In the genomic region with DNA sequence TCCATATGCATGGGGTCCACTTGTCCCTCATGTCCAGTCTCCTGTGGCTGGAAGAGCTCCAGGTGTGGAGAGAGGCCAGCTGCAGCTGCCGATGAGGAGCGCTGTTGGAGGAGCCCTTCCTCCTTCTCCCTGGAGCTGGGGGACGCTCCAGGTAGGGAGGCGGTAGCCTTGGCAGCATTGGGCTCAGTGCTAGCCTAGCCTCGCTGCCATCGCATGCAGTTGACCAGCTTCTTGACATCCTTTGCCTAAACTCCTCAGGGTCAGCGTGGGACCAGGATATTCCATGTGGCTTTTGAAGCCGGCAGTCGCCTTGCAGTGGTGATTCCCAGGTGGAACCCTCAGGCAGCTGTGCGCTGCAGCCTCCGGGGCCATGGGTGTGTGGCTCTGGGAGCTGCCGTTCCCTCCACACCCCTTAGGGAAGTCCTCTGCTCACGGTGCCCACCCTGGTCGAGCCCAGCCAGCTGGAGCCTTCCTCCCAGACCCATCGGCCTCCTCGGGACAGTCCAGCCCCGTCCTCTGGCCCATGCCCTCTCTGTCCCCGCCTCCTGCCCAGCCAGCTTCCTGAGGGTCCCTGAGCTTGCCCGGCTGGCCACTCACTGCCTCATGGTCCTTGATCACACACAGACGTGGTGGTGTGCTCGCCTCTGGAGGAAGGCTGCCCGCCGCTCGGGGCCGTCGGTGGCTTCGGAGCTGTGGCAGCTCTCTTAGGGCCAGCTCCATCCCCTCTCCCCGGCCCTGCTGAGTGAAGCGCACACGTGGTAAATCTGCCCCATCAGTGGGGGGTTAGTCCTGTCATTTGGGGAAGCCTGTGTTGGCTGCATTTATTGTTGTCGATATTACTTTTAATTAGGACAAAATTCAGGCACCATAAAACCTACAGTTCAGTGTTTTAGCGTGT, we compare ENCODE assay signal across 18 cellular contexts. TPM values are rescaled to one million over a fixed set of nuclear protein-coding genes. Genes with fewer than 3 reads are reported as not detected.
DNase-seq lines count a peak whose midpoint lies in the region; ATAC-seq and TF ChIP-seq lines count a peak whose summit lies in the region.
"Had no signal": no experiment of that assay in that cellular context is flagged by ENCODE, and none has a peak within 500 bp of the region (broad histone marks: within the 10 kb centered on the region; RNA-seq: fewer than 3 reads in every experiment).

No MANE protein-coding gene starts in this region.

- H3K36me3 Mint-ChIP-seq in GM23338 (ENCODE audit: low read depth) (no peaks in the 10 kb centered on the region; the same call in 1 of the 3 replicates), activated B cell treated with CpG ODN at 0.5 μM for 24 hours (ENCODE audit: low read depth) (no peaks in the 10 kb centered on the region)

- H3K9me3 Mint-ChIP-seq in GM23338: no peaks in the 10 kb centered on the region
- H3K9me3 Mint-ChIP-seq in activated B cell treated with CpG ODN at 0.5 μM for 24 hours: no peaks in the 10 kb centered on the region

- H3K56ac ChIP-seq in mesendoderm (ENCODE audit: low read length): no peak overlapping the region

- peaks cover 30% of the 10 kb centered on the region for H3K79me2 ChIP-seq in GM23338 (replicated peaks; ENCODE audit: insufficient read depth)
- peaks cover 4% of the 10 kb centered on the region for H3K79me2 ChIP-seq in mesendoderm (ENCODE audit: control insufficient read depth, insufficient read depth, low read length)

- peak overlapping the region; percentile 66 for H3K23ac ChIP-seq in mesendoderm (ENCODE audit: low read length)

- H2BK5ac ChIP-seq in mesendoderm (ENCODE audit: low read length): no peak overlapping the region

- H3F3A ChIP-seq in GM23338 (replicated peaks; ENCODE audit: low read depth): no peaks in the 10 kb centered on the region

- H2BK15ac ChIP-seq in mesendoderm (replicated peaks; ENCODE audit: low read depth): no peak overlapping the region

- POLR2A ChIA-PET in activated B cell treated with CpG ODN at 0.5 μM for 24 hours (lab: Charles Lee): interaction anchor here (0.7 to 4.0 kb wide), 2 partner anchors 9 to 13 kb away, joined by 3 to 34 read pairs; no protein-coding TSS in a partner anchor

- no peak overlapping the region for H3K27ac ChIP-seq in GM23338 (ENCODE audit: low read depth)
- H3K27ac ChIP-seq in mesendoderm (ENCODE audit: low read depth, low read length): no peak overlapping the region
- no peak overlapping the region for H3K27ac ChIP-seq in aorta (ENCODE audit: low read depth in 1 of 2, low read length in 2 of 2)
- H3K27ac ChIP-seq: GM23248, KMS-11 had no signal

- peaks cover 3% of the 10 kb centered on the region for H3K27me3 Mint-ChIP-seq in GM23338 (ENCODE audit: insufficient read depth, low read depth, poor library complexity)
- H3K27me3 Mint-ChIP-seq in activated B cell treated with CpG ODN at 0.5 μM for 24 hours: no peaks in the 10 kb centered on the region

- peaks cover 17% of the 10 kb centered on the region for H3K79me1 ChIP-seq in mesendoderm (ENCODE audit: low read length)

- H3K4me1 ChIP-seq in GM23338 (ENCODE audit: insufficient read depth) (no peaks in the 10 kb centered on the region), mesendoderm (ENCODE audit: control insufficient read depth, low read depth, low read length) (no peaks in the 10 kb centered on the region), aorta (ENCODE audit: control insufficient read depth in 1 of 2, insufficient read depth in 2 of 2, low read length in 2 of 2) (no peaks in the 10 kb centered on the region)
- H3K4me1 ChIP-seq: BE2C had no signal

- no peaks in the 10 kb centered on the region for H3K9me2 ChIP-seq in GM23338 (ENCODE audit: insufficient read depth)

- H4K8ac ChIP-seq in mesendoderm (ENCODE audit: low read depth, low read length): no peak overlapping the region

- no peak overlapping the region for H3K18ac ChIP-seq in mesendoderm (ENCODE audit: low read length)

- no peaks in the 10 kb centered on the region for H3K9me3 ChIP-seq in aorta (ENCODE audit: control insufficient read depth, low read length)
- H3K9me3 ChIP-seq: BE2C, MG63 had no signal

- peaks cover 13% of the 10 kb centered on the region; the same call in 1 of the 2 replicates for H4K20me1 ChIP-seq in GM23338 (replicated peaks; ENCODE audit: insufficient read depth)

- H3K4me3 Mint-ChIP-seq in GM23338: no peak overlapping the region
- H3K4me3 Mint-ChIP-seq in activated B cell treated with CpG ODN at 0.5 μM for 24 hours: no peak overlapping the region

- no peak overlapping the region for H2AFZ ChIP-seq in GM23338
- H2AFZ ChIP-seq: GM23248 had no signal

- no peak for DNase-seq in GM23338 (ENCODE audit: low spot score)
- no peak for DNase-seq in activated B cell treated with CpG ODN at 0.5 μM for 24 hours
- DNase-seq in mesendoderm: no peak
- DNase-seq in aorta: peak; percentile 32 to 71
- DNase-seq in NCI-H510A treated with DMSO at 0.1 percent for 48 hours (lab: John Stamatoyannopoulos, UW): no peak
- DNase-seq in NCI-H69 (lab: John Stamatoyannopoulos, UW): no peak
- DNase-seq: BE2C, EL, GM23248, MG63, NCI-H1092 treated with DMSO at 0.1 percent for 48 hours, NCI-H1694, NCI-H446, NCI-H774, SHP77 had no signal

- H3K27me3 ChIP-seq in GM23338 (ENCODE audit: insufficient read depth) (no peaks in the 10 kb centered on the region), mesendoderm (ENCODE audit: insufficient read depth, low read length, poor library complexity) (no peaks in the 10 kb centered on the region), aorta (ENCODE audit: control insufficient read depth in 1 of 2, insufficient read depth in 2 of 2, low read length in 1 of 2) (no peaks in the 10 kb centered on the region)
- H3K27me3 ChIP-seq: BE2C, MG63 had no signal

- WGBS in mesendoderm (ENCODE audit: extremely low coverage, insufficient coverage, low lambda C conversion rate): no CpG with 5 or more reads among the region's 32 CpGs
- WGBS in aorta, 2 donors: 87 to 92% methylated on average over 32 of the region's 32 CpGs

- H2BK120ac ChIP-seq in mesendoderm (ENCODE audit: low read depth, low read length): no peak overlapping the region

- CTCF ChIA-PET in activated B cell treated with CpG ODN at 0.5 μM for 24 hours (lab: Charles Lee): interaction anchor here (2.4 kb wide), 1 partner anchor 13 kb away, joined by 12 read pairs; no protein-coding TSS in a partner anchor

- H3K4me3 ChIP-seq in GM23338: no peak overlapping the region
- H3K4me3 ChIP-seq in mesendoderm (ENCODE audit: low read length): no peak overlapping the region
- H3K4me3 ChIP-seq in aorta (ENCODE audit: low read length in 2 of 2): no peak overlapping the region
- H3K4me3 ChIP-seq: GM23248, MG63 had no signal

- H3K36me3 ChIP-seq in GM23338 (ENCODE audit: insufficient read depth) (no peaks in the 10 kb centered on the region), mesendoderm (ENCODE audit: control insufficient read depth, insufficient read depth, low read length) (no peaks in the 10 kb centered on the region), aorta (ENCODE audit: control insufficient read depth in 1 of 2, insufficient read depth in 2 of 2, low read length in 1 of 2) (peaks cover 0 to 1% of the 10 kb centered on the region in 2 donors)
- H3K36me3 ChIP-seq: BE2C, MG63 had no signal

- no peak overlapping the region for H3K9ac ChIP-seq in mesendoderm (ENCODE audit: low read length)
- H3K9ac ChIP-seq: GM23248, KMS-11 had no signal

- intact Hi-C loops in activated B cell treated with CpG ODN at 0.5 μM for 24 hours (cut with micrococcal nuclease): no loop called here
- intact Hi-C loops in aorta (cut with DNase I): no loop called here

- H4K5ac ChIP-seq in mesendoderm (ENCODE audit: low read length): no peak overlapping the region

- H3K27ac Mint-ChIP-seq in GM23338 (no peak overlapping the region), activated B cell treated with CpG ODN at 0.5 μM for 24 hours (peak overlapping the region; percentile 76)

- ATAC-seq in GM23338 (peak; percentile 18; the same call in 2 of the 3 replicates), activated B cell treated with CpG ODN at 0.5 μM for 24 hours (ENCODE audit: low read depth) (no peak), aorta (ENCODE audit: low FRiP score) (no peak), GM19035 (IDR thresholded peaks at IDR 0.05; ENCODE audit: unreplicated experiment) (no peak)
- ATAC-seq: Panc1 had no signal

- no peak overlapping the region for H2AK5ac ChIP-seq in mesendoderm (ENCODE audit: low read length)

- H3K4me1 Mint-ChIP-seq in GM23338: peaks cover 7% of the 10 kb centered on the region
- H3K4me1 Mint-ChIP-seq in activated B cell treated with CpG ODN at 0.5 μM for 24 hours: peaks cover 45% of the 10 kb centered on the region

- H3K4ac ChIP-seq in mesendoderm (ENCODE audit: low read depth, low read length): no peak overlapping the region

- H3K4me2 ChIP-seq in GM23338: no peak overlapping the region
- no peak overlapping the region for H3K4me2 ChIP-seq in mesendoderm (ENCODE audit: low read length)
- H3K4me2 ChIP-seq: KMS-11 had no signal

- TF ChIP-seq CTCF in GM23338 (conservative IDR thresholded peaks at IDR 0.05; ENCODE audit: low read depth in 2 of 2) (no peak), activated B cell treated with CpG ODN at 0.5 μM for 24 hours (IDR thresholded peaks at IDR 0.05) (no peak)

TF ChIP-seq in GM23338, 12 proteins besides CTCF, POLR2A, EP300 and RAD21:
- TF ChIP-seq ZNF114 (CRISPR knock-in tag; IDR thresholded peaks at IDR 0.05) (no peak), EZH2phosphoT487 (IDR thresholded peaks at IDR 0.05; ENCODE audit: unreplicated experiment) (no peak), STAT1 (IDR thresholded peaks at IDR 0.05; ENCODE audit: unreplicated experiment) (no peak), NANOG (IDR thresholded peaks at IDR 0.05; ENCODE audit: borderline replicate concordance) (no peak), EZH2 (IDR thresholded peaks at IDR 0.05; ENCODE audit: low read depth, unreplicated experiment) (no peak)

RNA-seq across cellular contexts. Expression of gene INPP5A, which starts 21.2 kb away (rescaled TPM):
- total RNA-seq in GM23338 (2014; rRNA removed; shearing (Covaris generic)): 40.6 and 42.5 TPM in 2 replicates
- polyA plus RNA-seq in GM23338 (2016; fragmentation: Nextera tagmentation; extraction: Ambion mirVana) (5.6 and 5.9 TPM in 2 replicates), aorta (10 to 100 TPM; 37.7 to 43.4 TPM)
- total RNA-seq in activated B cell treated with CpG ODN at 0.5 μM for 24 hours (20.5 and 24.9 TPM in 2 replicates), aorta (100 to 1,000 TPM in 1 of 2 donors, 10 to 100 TPM in 1; 66.4 to 112 TPM)
- polyA plus RNA-seq in mesendoderm (2013, experiment 1 of 2): 17.5 TPM
- 18.1 TPM for polyA plus RNA-seq in mesendoderm (2013, experiment 2 of 2)

Comparison
In these comparisons a context has a peak if more than half of its experiments do, and no peak if none do; other contexts are left out.
1. DNase-seq: peak in aorta (2 of 2); none in GM23338 (single experiment), activated B cell treated with CpG ODN at 0.5 μM for 24 hours (single experiment), mesendoderm (single experiment), NCI-H510A treated with DMSO at 0.1 percent for 48 hours (single experiment) and NCI-H69 (single experiment).